In genomic region chr9:134230942-134231325, GRCh38 we compare ENCODE assay signal across 23 cellular contexts.
DNase-seq lines count a peak whose midpoint lies in the region; ATAC-seq and TF ChIP-seq lines count a peak whose summit lies in the region.
"Had no signal": no experiment of that assay in that cellular context is flagged by ENCODE, and none has a peak within 500 bp of the region (broad histone marks: within the 10 kb centered on the region; RNA-seq: fewer than 3 reads in every experiment).

No MANE protein-coding gene starts in this region.

- H3K27me3 ChIP-seq in left ventricle myocardium inferior (ENCODE audit: low read depth) (no peaks in the 10 kb centered on the region), esophagus squamous epithelium (peaks cover 0 to 90% (median 0%) of the 10 kb centered on the region in 4 donors), uterus (no peaks in the 10 kb centered on the region)
- H3K27me3 ChIP-seq: ascending aorta had no signal

- no peak overlapping the region for H3K27ac Mint-ChIP-seq in immature natural killer cell
- H3K27ac Mint-ChIP-seq: CD4-positive, CD25-positive, alpha-beta regulatory T cell; effector memory CD8-positive, alpha-beta T cell; memory B cell; stimulated activated naive CD8-positive, alpha-beta T cell treated with anti-CD3 and anti-CD28 coated beads, Interleukin-15, Interleukin-2, amounts not matched to agents 100 ng/mL and 50 ng/mL, for 24 hours had no signal

- H3K9me3 ChIP-seq in left ventricle myocardium inferior (replicated peaks) (no peaks in the 10 kb centered on the region), esophagus squamous epithelium (no peaks in the 10 kb centered on the region), uterus (no peaks in the 10 kb centered on the region)
- H3K9me3 ChIP-seq: ascending aorta, heart right ventricle had no signal

- TF ChIP-seq CTCF in left ventricle myocardium inferior (IDR thresholded peaks at IDR 0.05; ENCODE audit: borderline replicate concordance) (no peak), esophagus squamous epithelium (IDR thresholded peaks at IDR 0.05) (no peak), uterus (IDR thresholded peaks at IDR 0.05) (no peak)

- no peaks in the 10 kb centered on the region for H3K36me3 Mint-ChIP-seq in immature natural killer cell
- H3K36me3 Mint-ChIP-seq: CD4-positive, CD25-positive, alpha-beta regulatory T cell; memory B cell had no signal

- intact Hi-C loops in left ventricle myocardium inferior (cut with micrococcal nuclease) = no loop called here
- intact Hi-C loops in cardiac septum (cut with DNase I) = no loop called here
- intact Hi-C loops in esophagus squamous epithelium (cut with DNase I) = no loop called here
- intact Hi-C loops in sciatic nerve (cut with DNase I) = no loop called here
- intact Hi-C loops in uterus (cut with DNase I; ENCODE audit: low total_unique reads) = no loop called here

- peaks cover 0 to 3% (median 0%) of the 10 kb centered on the region in 3 donors for H3K27me3 Mint-ChIP-seq in immature natural killer cell (ENCODE audit: low read depth in 3 of 3)
- H3K27me3 Mint-ChIP-seq: CD4-positive, CD25-positive, alpha-beta regulatory T cell had no signal

- ATAC-seq in sciatic nerve (peak; percentile 20), HG03432 (IDR thresholded peaks at IDR 0.05; ENCODE audit: unreplicated experiment) (no peak)
- ATAC-seq: effector memory CD8-positive, alpha-beta T cell had no signal

- TF ChIP-seq POLR2A in esophagus squamous epithelium (IDR thresholded peaks at IDR 0.05) (no peak), uterus (IDR thresholded peaks at IDR 0.05) (no peak)

- 28% methylated on average over 5 of the region's 14 CpGs; no CpG with 5 or more reads in 1 of the 2 donors for WGBS in esophagus squamous epithelium, 2 donors

- H3K4me3 ChIP-seq in left ventricle myocardium inferior (no peak overlapping the region), esophagus squamous epithelium (peak overlapping the region in 2 of 4 donors; percentile 7 to 34), uterus (no peak overlapping the region)
- H3K4me3 ChIP-seq: ascending aorta, heart right ventricle, smooth muscle cell had no signal

- H3K4me1 ChIP-seq in left ventricle myocardium inferior = peaks cover 22% of the 10 kb centered on the region
- H3K4me1 ChIP-seq in esophagus squamous epithelium = peaks cover 22 to 71% (median 41%) of the 10 kb centered on the region in 3 donors
- H3K4me1 ChIP-seq in uterus = peaks cover 0 to 11% of the 10 kb centered on the region in 2 donors

- no peak overlapping the region for H3K4me3 Mint-ChIP-seq in immature natural killer cell
- H3K4me3 Mint-ChIP-seq: CD4-positive, CD25-positive, alpha-beta regulatory T cell; effector memory CD8-positive, alpha-beta T cell; memory B cell; naive B cell; stimulated activated naive CD8-positive, alpha-beta T cell treated with anti-CD3 and anti-CD28 coated beads, Interleukin-15, Interleukin-2, amounts not matched to agents 100 ng/mL and 50 ng/mL, for 24 hours had no signal

- no peaks in the 10 kb centered on the region for H3K4me1 Mint-ChIP-seq in immature natural killer cell
- H3K4me1 Mint-ChIP-seq: CD4-positive, CD25-positive, alpha-beta regulatory T cell; memory B cell had no signal

- H3K27ac ChIP-seq in left ventricle myocardium inferior (replicated peaks) (peak overlapping the region; percentile 48), esophagus squamous epithelium (peak overlapping the region; percentile 59 to 87 (median 84)), uterus (peak overlapping the region; percentile 63 to 69)
- H3K27ac ChIP-seq: ascending aorta, heart right ventricle had no signal

- no peaks in the 10 kb centered on the region for H3K9me3 Mint-ChIP-seq in immature natural killer cell
- H3K9me3 Mint-ChIP-seq: CD4-positive, CD25-positive, alpha-beta regulatory T cell; effector memory CD8-positive, alpha-beta T cell; memory B cell; stimulated activated naive CD8-positive, alpha-beta T cell treated with anti-CD3 and anti-CD28 coated beads, Interleukin-15, Interleukin-2, amounts not matched to agents 100 ng/mL and 50 ng/mL, for 24 hours had no signal

- H3K36me3 ChIP-seq in left ventricle myocardium inferior (no peaks in the 10 kb centered on the region), esophagus squamous epithelium (no peaks in the 10 kb centered on the region), uterus (no peaks in the 10 kb centered on the region)
- H3K36me3 ChIP-seq: ascending aorta, heart right ventricle had no signal

- DNase-seq in left ventricle myocardium inferior (no peak), cardiac septum (ENCODE audit: low spot score) (no peak), esophagus squamous epithelium (lab: John Stamatoyannopoulos, UW) (no peak), sciatic nerve (ENCODE audit: low spot score) (no peak), uterus (no peak), immature natural killer cell (no peak), DMS 273 treated with DMSO at 0.1 percent for 48 hours (lab: John Stamatoyannopoulos, UW) (no peak)
- DNase-seq: activated CD4-positive, alpha-beta T cell treated with anti-CD3 and anti-CD28 coated beads for 1 hour; activated naive CD4-positive, alpha-beta T cell treated with anti-CD3 and anti-CD28 coated beads, Interleukin-2, amount 50 U/mL, for 16 hours; activated T-cell treated with anti-CD3 and anti-CD28 coated beads, Interleukin-2, amount 50 U/mL, for 48 hours; CD4-positive, CD25-positive, alpha-beta regulatory T cell; DMS153; effector memory CD8-positive, alpha-beta T cell; GDM1; heart right ventricle; naive B cell; NCI-H526 treated with DMSO at 0.1 percent for 48 hours; stimulated activated CD4-positive, alpha-beta T cell treated with anti-CD3 and anti-CD28 coated beads, Interleukin-4, amount 100 ng/mL, for 24 hours had no signal
